Comparison of ENCODE assay signal across 13 cellular contexts in the genomic region with DNA sequence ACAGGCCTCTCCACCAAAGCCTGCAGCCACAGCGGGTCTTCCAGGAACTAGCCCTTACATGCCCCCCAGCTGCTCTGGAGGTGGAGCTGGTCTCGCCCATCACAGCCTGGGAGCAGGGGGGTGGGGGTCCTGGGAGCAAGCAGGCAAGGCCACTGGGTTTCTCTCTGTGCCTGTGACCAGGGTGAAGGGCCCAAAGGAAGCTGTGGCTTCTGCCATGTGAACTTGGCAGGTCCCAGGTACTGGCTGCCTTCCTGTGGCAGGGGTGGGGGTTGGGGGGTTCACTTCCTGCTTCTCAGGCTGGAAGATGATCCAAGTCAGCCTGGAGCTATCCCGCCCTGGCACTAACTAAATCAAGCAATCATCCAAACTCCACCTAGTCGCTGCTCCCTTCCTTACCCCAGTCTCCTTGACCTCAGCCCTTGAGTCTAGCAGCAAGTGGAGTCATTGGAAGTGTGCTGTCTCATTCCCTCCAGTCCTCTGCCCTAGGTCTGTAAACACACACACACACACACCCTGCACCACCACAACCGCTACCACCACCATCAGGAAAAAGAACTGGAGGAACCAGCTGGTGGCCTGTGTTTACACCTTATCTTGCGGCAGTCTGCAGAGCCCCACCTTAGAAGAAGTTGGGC. TPM values are rescaled to one million over a fixed set of nuclear protein-coding genes. Genes with fewer than 3 reads are reported as not detected.
DNase-seq lines count a peak whose midpoint lies in the region; ATAC-seq, FAIRE-seq and TF ChIP-seq lines count a peak whose summit lies in the region.
"Had no signal": no experiment of that assay in that cellular context is flagged by ENCODE, and none has a peak within 500 bp of the region (broad histone marks: within the 10 kb centered on the region; RNA-seq: fewer than 3 reads in every experiment).

No MANE protein-coding gene starts in this region.

- FAIRE-seq in pancreas (lab: Jason Lieb, UNC): no peak
- FAIRE-seq: endothelial cell of umbilical vein had no signal

- H3K4me1 ChIP-seq in GM23338 (ENCODE audit: insufficient read depth) (peaks cover 33% of the 10 kb centered on the region), PC-3 (ENCODE audit: insufficient read depth, low read length) (peaks cover 17% of the 10 kb centered on the region), pancreas (peaks cover 2 to 14% (median 6%) of the 10 kb centered on the region in 3 donors)

- no peak for ATAC-seq in GM23338
- ATAC-seq in PC-3: peak; percentile 78
- ATAC-seq in pancreas: peak; percentile 83 to 92 (median 86)
- ATAC-seq in GM21619 (IDR thresholded peaks at IDR 0.05; ENCODE audit: unreplicated experiment): no peak
- no peak for ATAC-seq in HG02852 (IDR thresholded peaks at IDR 0.05; ENCODE audit: unreplicated experiment)
- ATAC-seq: naive thymus-derived CD4-positive, alpha-beta T cell had no signal

- H3K27me3 Mint-ChIP-seq in GM23338 (ENCODE audit: insufficient read depth, low read depth, poor library complexity): peaks cover 19% of the 10 kb centered on the region

- no peaks in the 10 kb centered on the region for H3K79me2 ChIP-seq in GM23338 (replicated peaks; ENCODE audit: insufficient read depth)
- H3K79me2 ChIP-seq in PC-3 (ENCODE audit: low read length): no peaks in the 10 kb centered on the region

- H3F3A ChIP-seq in GM23338 (replicated peaks; ENCODE audit: low read depth): 0 out of 2 replicates have a peak, but pooled peaks cover 2% of the 10 kb centered on the region
- H3F3A ChIP-seq in PC-3 (ENCODE audit: low read length, unreplicated experiment): no peaks in the 10 kb centered on the region

- DNase-seq in GM23338 (ENCODE audit: low spot score) (no peak), PC-3 (peak; percentile 50), epithelial cell of prostate (ENCODE audit: low read depth, low spot score) (peak; percentile 64), pancreas (peak in 5 of 6 donors; percentile 67 to 74 (median 73)), coronary artery (ENCODE audit: low spot score) (no peak), posterior vena cava (ENCODE audit: low spot score) (no peak)
- DNase-seq: aorta; naive thymus-derived CD4-positive, alpha-beta T cell; NCI-H446 treated with DMSO at 0.1 percent for 48 hours had no signal

- H3K36me3 Mint-ChIP-seq in GM23338 (ENCODE audit: low read depth): peaks cover 6% of the 10 kb centered on the region; the same call in 1 of the 3 replicates

- H3K27ac ChIP-seq in GM23338 (ENCODE audit: low read depth) (no peak overlapping the region; the same call in 1 of the 2 replicates), PC-3 (ENCODE audit: low read length) (peak overlapping the region; percentile 79), epithelial cell of prostate (peak overlapping the region; percentile 55), pancreas (peak overlapping the region; percentile 34 to 62 (median 46)), coronary artery (no peak overlapping the region)

- H3K27ac Mint-ChIP-seq in GM23338: 0 out of 2 replicates have a peak overlapping the region, but pooled peaks have one; percentile 22

- no peaks in the 10 kb centered on the region for H3K9me3 ChIP-seq in PC-3 (ENCODE audit: low read length)
- H3K9me3 ChIP-seq in pancreas: no peaks in the 10 kb centered on the region

- H3K4me2 ChIP-seq in GM23338 (0 out of 2 replicates have a peak overlapping the region, but pooled peaks have one; percentile 48), PC-3 (ENCODE audit: low read length) (0 out of 2 replicates have a peak overlapping the region, but pooled peaks have one; percentile 25)
- H3K4me2 ChIP-seq: smooth muscle cell had no signal

- H2AFZ ChIP-seq in GM23338: no peak overlapping the region
- no peak overlapping the region for H2AFZ ChIP-seq in PC-3 (ENCODE audit: low read length)

- TF ChIP-seq CTCF in GM23338 (conservative IDR thresholded peaks at IDR 0.05; ENCODE audit: low read depth in 2 of 2): no peak
- no peak for TF ChIP-seq CTCF in PC-3 (conservative IDR thresholded peaks at IDR 0.05; ENCODE audit: low read depth, low read length)
- TF ChIP-seq CTCF in pancreas (IDR thresholded peaks at IDR 0.05): no peak
- no peak for TF ChIP-seq CTCF in coronary artery (IDR thresholded peaks at IDR 0.05)

- H3K27me3 ChIP-seq in GM23338 (ENCODE audit: insufficient read depth) (no peaks in the 10 kb centered on the region), PC-3 (ENCODE audit: low read length) (no peaks in the 10 kb centered on the region), pancreas (no peaks in the 10 kb centered on the region)

- intact Hi-C loops in PC-3 (cut with micrococcal nuclease): no loop called here
- intact Hi-C loops in pancreas (cut with DNase I): no loop called here
- intact Hi-C loops in posterior vena cava (cut with DNase I): no loop called here

- H3K9ac ChIP-seq in PC-3 (ENCODE audit: low read length): peak overlapping the region; percentile 38

- POLR2A ChIA-PET in PC-3 (lab: Charles Lee; ENCODE audit: unreplicated experiment): interaction anchor here (0.6 kb wide), 1 partner anchor 138 kb away, joined by 6 read pairs; no protein-coding TSS in a partner anchor

- H3K4me3 ChIP-seq in GM23338 (no peak overlapping the region), PC-3 (ENCODE audit: low read length) (no peak overlapping the region), pancreas (no peak overlapping the region), coronary artery (no peak overlapping the region)
- H3K4me3 ChIP-seq: smooth muscle cell had no signal

- no peak overlapping the region for H3K4me3 Mint-ChIP-seq in GM23338
- H3K4me3 Mint-ChIP-seq: naive thymus-derived CD4-positive, alpha-beta T cell had no signal

- CTCF ChIA-PET in PC-3 (lab: Charles Lee): no interaction called here

- H3K9me2 ChIP-seq in GM23338 (ENCODE audit: insufficient read depth) (no peaks in the 10 kb centered on the region), PC-3 (replicated peaks; ENCODE audit: low read length) (no peaks in the 10 kb centered on the region)

- peaks cover 14% of the 10 kb centered on the region for H3K9me3 Mint-ChIP-seq in GM23338

- no TSS peak for BruUV-seq in PC-3 (replicated peaks; lab: Mats Ljungman, UMichigan)

- H3K4me1 Mint-ChIP-seq in GM23338: peaks cover 24% of the 10 kb centered on the region

- WGBS in pancreas, 2 donors: 52% methylated on average over 6 of the region's 6 CpGs

- H4K20me1 ChIP-seq in GM23338 (replicated peaks; ENCODE audit: insufficient read depth) (no peaks in the 10 kb centered on the region), PC-3 (ENCODE audit: low read length) (no peaks in the 10 kb centered on the region)

- H3K36me3 ChIP-seq in GM23338 (ENCODE audit: insufficient read depth) (no peaks in the 10 kb centered on the region), PC-3 (ENCODE audit: low read depth, low read length) (no peaks in the 10 kb centered on the region), pancreas (no peaks in the 10 kb centered on the region)

TF ChIP-seq in GM23338, 12 proteins besides CTCF, POLR2A, EP300 and RAD21:
- TF ChIP-seq NANOG (IDR thresholded peaks at IDR 0.05; ENCODE audit: borderline replicate concordance): no peak
- TF ChIP-seq CREB1 (CRISPR knock-in tag; IDR thresholded peaks at IDR 0.05; ENCODE audit: low read depth): no peak
- TF ChIP-seq, protein P1, sequence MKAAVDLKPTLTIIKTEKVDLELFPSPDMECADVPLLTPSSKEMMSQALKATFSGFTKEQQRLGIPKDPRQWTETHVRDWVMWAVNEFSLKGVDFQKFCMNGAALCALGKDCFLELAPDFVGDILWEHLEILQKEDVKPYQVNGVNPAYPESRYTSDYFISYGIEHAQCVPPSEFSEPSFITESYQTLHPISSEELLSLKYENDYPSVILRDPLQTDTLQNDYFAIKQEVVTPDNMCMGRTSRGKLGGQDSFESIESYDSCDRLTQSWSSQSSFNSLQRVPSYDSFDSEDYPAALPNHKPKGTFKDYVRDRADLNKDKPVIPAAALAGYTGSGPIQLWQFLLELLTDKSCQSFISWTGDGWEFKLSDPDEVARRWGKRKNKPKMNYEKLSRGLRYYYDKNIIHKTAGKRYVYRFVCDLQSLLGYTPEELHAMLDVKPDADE (IDR thresholded peaks at IDR 0.05): no peak
- no peak for TF ChIP-seq STAT1 (IDR thresholded peaks at IDR 0.05; ENCODE audit: unreplicated experiment)
- TF ChIP-seq JUNB (IDR thresholded peaks at IDR 0.05; ENCODE audit: unreplicated experiment): no peak
- no peak for TF ChIP-seq EZH2phosphoT487 (IDR thresholded peaks at IDR 0.05; ENCODE audit: unreplicated experiment)

RNA-seq across cellular contexts. Expression of a gene that starts 29.5 kb away (rescaled TPM):
- 7.5 and 9.7 TPM in 2 replicates for total RNA-seq in GM23338 (2014; rRNA removed; shearing (Covaris generic))
- polyA plus RNA-seq in GM23338 (2016; fragmentation: Nextera tagmentation; extraction: Ambion mirVana) (5.1 and 6.2 TPM in 2 replicates), pancreas (10 to 100 TPM; 11.0 to 12.4 TPM)
- total RNA-seq in PC-3 (2014; rRNA removed) (29.6 and 30.9 TPM in 2 replicates), pancreas (10 to 100 TPM in 1 of 6 donors, 1 to 10 TPM in 5; 3.6 to 11.7 (median 6.6) TPM), posterior vena cava (10 to 100 TPM; 13.7 to 14.4 TPM)

RNA-seq across cellular contexts. Expression of a gene that starts 44.5 kb away (rescaled TPM):
- total RNA-seq in GM23338 (2014; rRNA removed; shearing (Covaris generic)): 5.7 and 6.3 TPM in 2 replicates
- 3.8 and 5.7 TPM in 2 replicates for polyA plus RNA-seq in GM23338 (2016; fragmentation: Nextera tagmentation; extraction: Ambion mirVana)
- 3.9 and 6.2 TPM in 2 replicates for total RNA-seq in PC-3 (2014; rRNA removed)
- total RNA-seq in pancreas: 1 to 10 TPM; 2.2 to 6.4 (median 3.5) TPM
- polyA plus RNA-seq in pancreas: 1 to 10 TPM; 3.9 to 4.8 TPM
- not detected for total RNA-seq in posterior vena cava
- total RNA-seq: endothelial cell of umbilical vein, smooth muscle cell had no signal
- polyA plus RNA-seq: endothelial cell of umbilical vein; naive thymus-derived CD4-positive, alpha-beta T cell; smooth muscle cell had no signal

Comparison
In these comparisons a context has a peak if more than half of its experiments do, and no peak if none do; other contexts are left out.
1. ATAC-seq: peak in PC-3 (single experiment) and pancreas (4 of 4); none in GM23338 (single experiment), GM21619 (single experiment) and HG02852 (single experiment).
2. DNase-seq: peak in PC-3 (single experiment), epithelial cell of prostate (single experiment) and pancreas (5 of 6); none in GM23338 (single experiment), coronary artery (single experiment) and posterior vena cava (single experiment).
3. H3K27ac ChIP-seq: peak in PC-3 (single experiment), epithelial cell of prostate (single experiment) and pancreas (4 of 4); none in GM23338 (single experiment) and coronary artery (0 of 2).